Comparison of ENCODE assay signal across 2 cellular contexts in the genomic region with DNA sequence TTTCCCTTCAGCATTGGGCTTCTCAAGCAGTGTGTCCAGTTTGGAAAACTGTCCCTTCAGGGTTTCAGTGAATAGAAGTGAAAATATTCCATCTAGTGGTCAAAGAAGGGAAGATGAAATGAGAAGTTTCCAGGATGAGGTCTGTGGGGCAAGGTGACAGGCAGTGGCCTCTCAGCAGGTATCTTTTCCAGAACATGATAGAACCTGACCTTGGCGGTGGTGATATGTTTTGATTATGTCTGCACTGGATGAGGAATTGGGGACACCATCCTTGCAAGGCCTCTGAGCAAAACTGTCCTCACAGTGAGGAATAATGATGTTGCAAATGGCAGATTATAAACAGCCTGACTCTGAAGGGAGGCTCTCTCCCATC.
TF ChIP-seq lines count a peak whose summit lies in the region.

No MANE protein-coding gene starts in this region.

TF ChIP-seq in IMR-90, 13 proteins besides CTCF, POLR2A, EP300 and RAD21:
- TF ChIP-seq CHD1 (IDR thresholded peaks at IDR 0.05; ENCODE audit: low read depth, low read length) (no peak), MAFK (IDR thresholded peaks at IDR 0.05; ENCODE audit: low read depth, low read length) (no peak), RFX5 (IDR thresholded peaks at IDR 0.05; ENCODE audit: low read depth, low read length) (no peak), SMC3 (IDR thresholded peaks at IDR 0.05; ENCODE audit: low read depth, low read length) (no peak), RCOR1 (IDR thresholded peaks at IDR 0.05; ENCODE audit: insufficient replicate concordance, low read length) (no peak), FOS (IDR thresholded peaks at IDR 0.05; ENCODE audit: low read depth, low read length) (no peak), MXI1 (IDR thresholded peaks at IDR 0.05; ENCODE audit: borderline replicate concordance, low read depth, low read length) (no peak), BHLHE40 (IDR thresholded peaks at IDR 0.05; ENCODE audit: low read depth, low read length) (no peak), NFE2L2 (IDR thresholded peaks at IDR 0.05; ENCODE audit: low read depth, low read length) (no peak), CEBPB (IDR thresholded peaks at IDR 0.05; ENCODE audit: low read depth, low read length) (no peak), MAZ (IDR thresholded peaks at IDR 0.05; ENCODE audit: borderline replicate concordance, low read depth, low read length) (no peak)
- TF ChIP-seq, protein P1, sequence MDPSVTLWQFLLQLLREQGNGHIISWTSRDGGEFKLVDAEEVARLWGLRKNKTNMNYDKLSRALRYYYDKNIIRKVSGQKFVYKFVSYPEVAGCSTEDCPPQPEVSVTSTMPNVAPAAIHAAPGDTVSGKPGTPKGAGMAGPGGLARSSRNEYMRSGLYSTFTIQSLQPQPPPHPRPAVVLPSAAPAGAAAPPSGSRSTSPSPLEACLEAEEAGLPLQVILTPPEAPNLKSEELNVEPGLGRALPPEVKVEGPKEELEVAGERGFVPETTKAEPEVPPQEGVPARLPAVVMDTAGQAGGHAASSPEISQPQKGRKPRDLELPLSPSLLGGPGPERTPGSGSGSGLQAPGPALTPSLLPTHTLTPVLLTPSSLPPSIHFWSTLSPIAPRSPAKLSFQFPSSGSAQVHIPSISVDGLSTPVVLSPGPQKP (IDR thresholded peaks at IDR 0.05; ENCODE audit: borderline replicate concordance, low read depth, low read length): no peak
- TF ChIP-seq, protein P2, sequence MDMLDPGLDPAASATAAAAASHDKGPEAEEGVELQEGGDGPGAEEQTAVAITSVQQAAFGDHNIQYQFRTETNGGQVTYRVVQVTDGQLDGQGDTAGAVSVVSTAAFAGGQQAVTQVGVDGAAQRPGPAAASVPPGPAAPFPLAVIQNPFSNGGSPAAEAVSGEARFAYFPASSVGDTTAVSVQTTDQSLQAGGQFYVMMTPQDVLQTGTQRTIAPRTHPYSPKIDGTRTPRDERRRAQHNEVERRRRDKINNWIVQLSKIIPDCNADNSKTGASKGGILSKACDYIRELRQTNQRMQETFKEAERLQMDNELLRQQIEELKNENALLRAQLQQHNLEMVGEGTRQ (IDR thresholded peaks at IDR 0.05; ENCODE audit: low read depth, low read length): no peak

TF ChIP-seq in GM12878, 131 proteins besides CTCF, POLR2A, EP300 and RAD21:
- no peak for TF ChIP-seq KAT2A (conservative IDR thresholded peaks at IDR 0.05; ENCODE audit: control insufficient read depth, low read depth, low read length)
- no peak for TF ChIP-seq ESRRA (IDR thresholded peaks at IDR 0.05; ENCODE audit: low read length)
- no peak for TF ChIP-seq DPF2 (IDR thresholded peaks at IDR 0.05)
- no peak for TF ChIP-seq YBX1 (IDR thresholded peaks at IDR 0.05)
- no peak for TF ChIP-seq JUND (IDR thresholded peaks at IDR 0.05; ENCODE audit: low read depth, low read length)
- no peak for TF ChIP-seq NBN (IDR thresholded peaks at IDR 0.05)
- TF ChIP-seq, protein P3, sequence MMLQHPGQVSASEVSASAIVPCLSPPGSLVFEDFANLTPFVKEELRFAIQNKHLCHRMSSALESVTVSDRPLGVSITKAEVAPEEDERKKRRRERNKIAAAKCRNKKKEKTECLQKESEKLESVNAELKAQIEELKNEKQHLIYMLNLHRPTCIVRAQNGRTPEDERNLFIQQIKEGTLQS (IDR thresholded peaks at IDR 0.05; ENCODE audit: borderline replicate concordance, extremely low read depth, low read depth, low read length): no peak
